21 cellular contexts compared by ENCODE assay signal in the genomic region with DNA sequence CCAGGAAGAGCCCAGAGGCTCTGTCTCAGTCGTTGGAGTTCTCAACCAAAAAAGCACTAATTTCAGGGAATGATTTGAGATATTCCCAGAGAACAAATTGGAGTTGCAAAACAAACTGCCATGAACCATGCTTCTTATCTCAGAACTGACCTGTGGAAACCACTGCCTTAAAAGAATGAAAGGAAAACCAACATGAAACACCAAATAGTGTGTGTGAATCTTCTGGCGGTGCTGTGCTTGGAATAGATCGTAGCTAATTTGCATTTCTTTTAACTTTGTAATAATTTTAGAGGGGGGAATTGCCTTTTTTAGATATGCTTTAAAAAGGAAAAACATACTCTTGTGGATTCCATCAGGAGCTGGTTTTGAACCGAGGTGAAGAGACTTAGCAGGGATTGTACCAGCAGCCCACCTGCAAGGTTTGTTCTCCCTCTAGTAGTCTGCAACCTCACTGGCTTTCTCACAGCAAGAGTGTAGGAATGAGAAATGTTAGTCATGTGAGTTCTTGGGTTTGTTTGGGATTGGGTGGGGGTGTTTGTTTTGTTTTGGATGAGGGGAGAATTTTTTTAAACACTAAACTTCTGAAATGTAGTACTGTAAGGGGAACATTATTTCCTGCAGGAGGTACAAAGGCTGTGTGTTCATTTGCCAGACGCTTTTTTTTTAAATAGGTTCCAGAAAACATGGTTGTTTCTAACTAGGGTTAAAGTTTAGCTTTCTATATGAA. TPM values are rescaled to one million over a fixed set of nuclear protein-coding genes. Genes with fewer than 3 reads are reported as not detected.
A peak's percentile ranks its signal among the peaks of the same experiment; 100 is the strongest.
DNase-seq lines count a peak whose midpoint lies in the region; ATAC-seq, FAIRE-seq and TF ChIP-seq lines count a peak whose summit lies in the region.
"Had no signal": no experiment of that assay in that cellular context is flagged by ENCODE, and none has a peak within 500 bp of the region (broad histone marks: within the 10 kb centered on the region; RNA-seq: fewer than 3 reads in every experiment).

No MANE protein-coding gene starts in this region.

- H3K9me3 ChIP-seq in left ventricle myocardium inferior (replicated peaks) (no peaks in the 10 kb centered on the region), sigmoid colon (no peaks in the 10 kb centered on the region)
- H3K9me3 ChIP-seq: Caco-2, esophagus muscularis mucosa, SJCRH30 had no signal

- TF ChIP-seq POLR2A in sigmoid colon (IDR thresholded peaks at IDR 0.05), result no peak

- no peak for TF ChIP-seq CTCF in choroid plexus epithelial cell (conservative IDR thresholded peaks at IDR 0.05; ENCODE audit: low read depth, low read length)
- no peak for TF ChIP-seq CTCF in left ventricle myocardium inferior (IDR thresholded peaks at IDR 0.05; ENCODE audit: borderline replicate concordance)
- no peak for TF ChIP-seq CTCF in sigmoid colon (IDR thresholded peaks at IDR 0.05)

- no peak overlapping the region for H3K4me3 ChIP-seq in choroid plexus epithelial cell (ENCODE audit: low read depth, low read length)
- H3K4me3 ChIP-seq in left ventricle myocardium inferior, result no peak overlapping the region
- no peak overlapping the region for H3K4me3 ChIP-seq in sigmoid colon
- H3K4me3 ChIP-seq: esophagus muscularis mucosa, SJCRH30 had no signal

- no peaks in the 10 kb centered on the region for H3K27me3 ChIP-seq in left ventricle myocardium inferior (ENCODE audit: low read depth)
- no peaks in the 10 kb centered on the region for H3K27me3 ChIP-seq in sigmoid colon
- H3K27me3 ChIP-seq: esophagus muscularis mucosa, SJCRH30 had no signal

- no peaks in the 10 kb centered on the region for H3K9me3 Mint-ChIP-seq in stimulated activated memory B cell treated with anti-CD40 and anti-IgM and Interleukin-4, amounts not matched to agents 10 μg/mL and 1 μg/mL and 100 μg/mL, for 72 hours
- H3K9me3 Mint-ChIP-seq: activated naive CD4-positive, alpha-beta T cell treated with anti-CD3 and anti-CD28 coated beads for 36 hours; neural crest cell had no signal

- peak overlapping the region; percentile 28 for H3K4me3 Mint-ChIP-seq in stimulated activated memory B cell treated with anti-CD40 and anti-IgM and Interleukin-4, amounts not matched to agents 10 μg/mL and 1 μg/mL and 100 μg/mL, for 72 hours
- H3K4me3 Mint-ChIP-seq: activated naive CD4-positive, alpha-beta T cell treated with anti-CD3 and anti-CD28 coated beads for 36 hours; neural crest cell had no signal

- H3K36me3 ChIP-seq in left ventricle myocardium inferior, result no peaks in the 10 kb centered on the region
- H3K36me3 ChIP-seq in sigmoid colon, result no peaks in the 10 kb centered on the region

- H3K36me3 Mint-ChIP-seq in stimulated activated memory B cell treated with anti-CD40 and anti-IgM and Interleukin-4, amounts not matched to agents 10 μg/mL and 1 μg/mL and 100 μg/mL, for 72 hours, result peaks cover 59% of the 10 kb centered on the region

- DNase-seq in GM19239 (ENCODE audit: insufficient read length, low spot score), result no peak
- DNase-seq in choroid plexus epithelial cell (ENCODE audit: low read depth), result peak; percentile 26
- DNase-seq in NCI-H2081 (lab: John Stamatoyannopoulos, UW), result no peak
- DNase-seq in left ventricle myocardium inferior, result no peak
- DNase-seq in sigmoid colon, result no peak
- DNase-seq: activated CD4-positive, CD25-positive, alpha-beta regulatory T cell treated with anti-CD3 and anti-CD28 coated beads, Interleukin-2, amount 50 U/mL, for 72 hours; activated naive CD4-positive, alpha-beta T cell treated with anti-CD3 and anti-CD28 coated beads for 36 hours; Caco-2; dermis blood vessel endothelial cell; NCI-H2029; NCI-H524; retina; SJCRH30; T-helper 2 cell had no signal

- no peaks in the 10 kb centered on the region for H3K27me3 Mint-ChIP-seq in stimulated activated memory B cell treated with anti-CD40 and anti-IgM and Interleukin-4, amounts not matched to agents 10 μg/mL and 1 μg/mL and 100 μg/mL, for 72 hours

- H3K27ac ChIP-seq in left ventricle myocardium inferior (replicated peaks) (no peak overlapping the region), sigmoid colon (no peak overlapping the region)
- H3K27ac ChIP-seq: esophagus muscularis mucosa, SJCRH30 had no signal

- 72 to 76% methylated on average over 5 of the region's 5 CpGs for WGBS in sigmoid colon, 2 donors

- no peak for TF ChIP-seq EP300 in sigmoid colon (IDR thresholded peaks at IDR 0.05)

- FAIRE-seq in GM19239 (lab: Jason Lieb, UNC), result peak; percentile 86

- peak overlapping the region; percentile 73 for H3K27ac Mint-ChIP-seq in stimulated activated memory B cell treated with anti-CD40 and anti-IgM and Interleukin-4, amounts not matched to agents 10 μg/mL and 1 μg/mL and 100 μg/mL, for 72 hours
- H3K27ac Mint-ChIP-seq: activated naive CD4-positive, alpha-beta T cell treated with anti-CD3 and anti-CD28 coated beads for 36 hours had no signal

- intact Hi-C loops in left ventricle myocardium inferior (cut with micrococcal nuclease) (no loop called here), sigmoid colon (cut with DNase I) (no loop called here)

- H3K4me1 Mint-ChIP-seq in stimulated activated memory B cell treated with anti-CD40 and anti-IgM and Interleukin-4, amounts not matched to agents 10 μg/mL and 1 μg/mL and 100 μg/mL, for 72 hours, result peaks cover 56% of the 10 kb centered on the region

- ATAC-seq in HG03135 (IDR thresholded peaks at IDR 0.05; ENCODE audit: unreplicated experiment) (peak; percentile 59), HG02884 (IDR thresholded peaks at IDR 0.05; ENCODE audit: unreplicated experiment) (no peak)
- no peak for ATAC-seq in stimulated activated memory B cell treated with anti-CD40 and anti-IgM and Interleukin-4, amounts not matched to agents 10 μg/mL and 1 μg/mL and 100 μg/mL, for 72 hours

- H3K4me1 ChIP-seq in left ventricle myocardium inferior (peaks cover 32% of the 10 kb centered on the region), sigmoid colon (peaks cover 0 to 24% (median 11%) of the 10 kb centered on the region in 4 donors)
- H3K4me1 ChIP-seq: Caco-2, SJCRH30 had no signal

RNA-seq across cellular contexts. Expression of a gene that starts 45.7 kb away (rescaled TPM):
- 11.5 TPM for total RNA-seq in left ventricle myocardium inferior
- total RNA-seq in sigmoid colon, result 100 to 1,000 TPM; 117 to 173 (median 140) TPM
- polyA plus RNA-seq in sigmoid colon, result 10 to 100 TPM in 1 of 3 donors, 1 to 10 TPM in 2; 1.4 to 20.7 (median 5.4) TPM
- total RNA-seq: activated naive CD4-positive, alpha-beta T cell treated with anti-CD3 and anti-CD28 coated beads for 36 hours; Caco-2; dermis blood vessel endothelial cell; HT1080; MCF 10A had no signal
